In genomic region chr2:239394978-239395377, GRCh38 we compare ENCODE assay signal across 16 cellular contexts. TPM values are rescaled to one million over a fixed set of nuclear protein-coding genes. Genes with fewer than 3 reads are reported as not detected.
DNase-seq lines count a peak whose midpoint lies in the region; ATAC-seq and TF ChIP-seq lines count a peak whose summit lies in the region.
"Had no signal": no experiment of that assay in that cellular context is flagged by ENCODE, and none has a peak within 500 bp of the region (broad histone marks: within the 10 kb centered on the region; RNA-seq: fewer than 3 reads in every experiment).

No MANE protein-coding gene starts in this region.

- H3K36me3 ChIP-seq in BLaER1, result peaks cover 31% of the 10 kb centered on the region
- no peaks in the 10 kb centered on the region for H3K36me3 ChIP-seq in CD4-positive, CD25-positive, alpha-beta regulatory T cell (ENCODE audit: control insufficient read depth, insufficient read depth, low read length)
- H3K36me3 ChIP-seq in endodermal cell (ENCODE audit: control insufficient read depth, insufficient read depth, low read length), result peaks cover under 1% of the 10 kb centered on the region
- H3K36me3 ChIP-seq in rectal smooth muscle tissue (ENCODE audit: control insufficient read depth, insufficient read depth, low read length), result no peaks in the 10 kb centered on the region
- no peaks in the 10 kb centered on the region for H3K36me3 ChIP-seq in breast epithelium
- H3K36me3 ChIP-seq in GM23248 (ENCODE audit: low read depth), result no peaks in the 10 kb centered on the region
- H3K36me3 ChIP-seq: HAP-1, Peyer's patch had no signal

- H3K4me2 ChIP-seq in BLaER1, result 0 out of 2 replicates have a peak overlapping the region, but pooled peaks have one; percentile 19
- H3K4me2 ChIP-seq in GM23248 (ENCODE audit: unreplicated experiment), result no peak overlapping the region

- no peaks in the 10 kb centered on the region for H3K27me3 ChIP-seq in BLaER1
- no peaks in the 10 kb centered on the region for H3K27me3 ChIP-seq in CD4-positive, CD25-positive, alpha-beta regulatory T cell (ENCODE audit: control insufficient read depth, insufficient read depth, low read length)
- no peaks in the 10 kb centered on the region for H3K27me3 ChIP-seq in endodermal cell (ENCODE audit: control insufficient read depth, insufficient read depth, low read length, poor library complexity, severe bottlenecking)
- H3K27me3 ChIP-seq in rectal smooth muscle tissue (ENCODE audit: control insufficient read depth, insufficient read depth, low read length), result no peaks in the 10 kb centered on the region
- H3K27me3 ChIP-seq in breast epithelium, result no peaks in the 10 kb centered on the region
- H3K27me3 ChIP-seq in GM23248 (replicated peaks; ENCODE audit: insufficient read depth), result no peaks in the 10 kb centered on the region
- H3K27me3 ChIP-seq: Peyer's patch had no signal

- H3K79me2 ChIP-seq in GM23248 (ENCODE audit: insufficient read depth), result peaks cover 77% of the 10 kb centered on the region

- no peak overlapping the region; the same call in 1 of the 2 replicates for H3K27ac ChIP-seq in BLaER1
- no peak overlapping the region for H3K27ac ChIP-seq in CD4-positive, CD25-positive, alpha-beta regulatory T cell (ENCODE audit: insufficient read depth, low read length, poor library complexity, severe bottlenecking)
- H3K27ac ChIP-seq in endodermal cell (ENCODE audit: low read depth, low read length), result no peak overlapping the region
- H3K27ac ChIP-seq in rectal smooth muscle tissue (ENCODE audit: low read depth, low read length), result peak overlapping the region; percentile 60
- no peak overlapping the region for H3K27ac ChIP-seq in breast epithelium
- H3K27ac ChIP-seq in GM23248, result no peak overlapping the region
- H3K27ac ChIP-seq: Peyer's patch had no signal

- H3K9me3 ChIP-seq in BLaER1 (peaks cover 9% of the 10 kb centered on the region), endodermal cell (ENCODE audit: control insufficient read depth, low read length) (no peaks in the 10 kb centered on the region), breast epithelium (no peaks in the 10 kb centered on the region), GM23248 (ENCODE audit: low read depth) (no peaks in the 10 kb centered on the region)
- no peaks in the 10 kb centered on the region for H3K9me3 ChIP-seq in CD4-positive, CD25-positive, alpha-beta regulatory T cell (ENCODE audit: control insufficient read depth in 2 of 2, low read length in 2 of 2)
- H3K9me3 ChIP-seq: Caco-2, HAP-1, Peyer's patch had no signal

- H3K4me3 ChIP-seq in BLaER1 (no peak overlapping the region), endodermal cell (ENCODE audit: low read length) (no peak overlapping the region), rectal smooth muscle tissue (ENCODE audit: low read length) (no peak overlapping the region), breast epithelium (no peak overlapping the region), GM23248 (no peak overlapping the region)
- H3K4me3 ChIP-seq in CD4-positive, CD25-positive, alpha-beta regulatory T cell (ENCODE audit: low read depth, low read length), result no peak overlapping the region
- H3K4me3 ChIP-seq: HAP-1, Peyer's patch had no signal

- in situ Hi-C loops in GM23248 (cut with MboI), result no loop called here

- no peak for DNase-seq in CD4-positive, CD25-positive, alpha-beta regulatory T cell
- DNase-seq in endodermal cell (peak; percentile 17), breast epithelium (ENCODE audit: low spot score in 2 of 2) (no peak), GM23248 (no peak), NCI-H2107 (lab: John Stamatoyannopoulos, UW) (no peak)
- DNase-seq: C1 segment of cervical spinal cord, Caco-2, Kasumi-1, NCI-H187 treated with DMSO at 0.1 percent for 48 hours, NCI-H2171, NCI-H446 treated with DMSO at 0.1 percent for 48 hours, NCI-H82 had no signal

- no peak for TF ChIP-seq POLR2A in breast epithelium (IDR thresholded peaks at IDR 0.05)

- no peak for ATAC-seq in CD4-positive, CD25-positive, alpha-beta regulatory T cell (ENCODE audit: low read depth in 2 of 2)

- WGBS in endodermal cell (ENCODE audit: insufficient coverage in 1 of 2, insufficient read length in 1 of 2), 2 experiments, result 92 to 93% methylated on average over 1 of the region's 1 CpG
- WGBS in GM23248 (ENCODE audit: low coverage in 1 of 2, low lambda C conversion rate in 2 of 2, missing lambda C conversion rate in 2 of 2), 2 experiments, result 79 to 81% methylated on average over 1 of the region's 1 CpG

- no peaks in the 10 kb centered on the region for H3F3A ChIP-seq in GM23248 (ENCODE audit: insufficient read depth)

- H3K9me2 ChIP-seq in GM23248 (ENCODE audit: insufficient read depth), result no peaks in the 10 kb centered on the region

- H2AFZ ChIP-seq in GM23248, result no peak overlapping the region

- no peaks in the 10 kb centered on the region for H3K36me3 Mint-ChIP-seq in CD4-positive, CD25-positive, alpha-beta regulatory T cell
- H3K36me3 Mint-ChIP-seq in endodermal cell (ENCODE audit: low read depth), result peaks cover 4% of the 10 kb centered on the region

- H3K4me1 ChIP-seq in BLaER1, result peaks cover 54% of the 10 kb centered on the region
- peaks cover 12% of the 10 kb centered on the region for H3K4me1 ChIP-seq in CD4-positive, CD25-positive, alpha-beta regulatory T cell (ENCODE audit: control insufficient read depth, insufficient read depth, low read length, poor library complexity, severe bottlenecking)
- no peaks in the 10 kb centered on the region for H3K4me1 ChIP-seq in endodermal cell (ENCODE audit: control insufficient read depth, insufficient read depth, low read length)
- H3K4me1 ChIP-seq in rectal smooth muscle tissue (ENCODE audit: control insufficient read depth, insufficient read depth, low read length), result peaks cover 29% of the 10 kb centered on the region
- peaks cover 8 to 12% of the 10 kb centered on the region in 2 donors for H3K4me1 ChIP-seq in breast epithelium
- peaks cover 16% of the 10 kb centered on the region for H3K4me1 ChIP-seq in GM23248 (ENCODE audit: insufficient read depth)
- H3K4me1 ChIP-seq: Caco-2 had no signal

- intact Hi-C loops in breast epithelium (cut with DNase I; ENCODE audit: low total_unique reads), result no loop called here

- no peak overlapping the region for H3K4me3 Mint-ChIP-seq in CD4-positive, CD25-positive, alpha-beta regulatory T cell
- no peak overlapping the region for H3K4me3 Mint-ChIP-seq in endodermal cell

- peak overlapping the region; percentile 8 to 81 (median 11) for H3K27ac Mint-ChIP-seq in CD4-positive, CD25-positive, alpha-beta regulatory T cell
- no peak overlapping the region for H3K27ac Mint-ChIP-seq in endodermal cell

- H3K9me3 Mint-ChIP-seq in CD4-positive, CD25-positive, alpha-beta regulatory T cell, result no peaks in the 10 kb centered on the region
- H3K9me3 Mint-ChIP-seq in endodermal cell, result no peaks in the 10 kb centered on the region

- H3K9ac ChIP-seq in BLaER1 (no peak overlapping the region), endodermal cell (ENCODE audit: extremely low read depth, low read length, poor library complexity, severe bottlenecking) (no peak overlapping the region), rectal smooth muscle tissue (ENCODE audit: low read length) (no peak overlapping the region), GM23248 (no peak overlapping the region)

- H4K20me1 ChIP-seq in BLaER1, result peaks cover 94% of the 10 kb centered on the region
- no peaks in the 10 kb centered on the region for H4K20me1 ChIP-seq in GM23248 (ENCODE audit: insufficient read depth)

- no peaks in the 10 kb centered on the region for H3K27me3 Mint-ChIP-seq in CD4-positive, CD25-positive, alpha-beta regulatory T cell
- H3K27me3 Mint-ChIP-seq in endodermal cell (ENCODE audit: insufficient read depth), result no peaks in the 10 kb centered on the region

- TF ChIP-seq CTCF in endodermal cell (conservative IDR thresholded peaks at IDR 0.05) (no peak), breast epithelium (IDR thresholded peaks at IDR 0.05) (no peak)

- peaks cover 6 to 64% (median 21%) of the 10 kb centered on the region in 4 donors for H3K4me1 Mint-ChIP-seq in CD4-positive, CD25-positive, alpha-beta regulatory T cell
- H3K4me1 Mint-ChIP-seq in endodermal cell, result peaks cover 7% of the 10 kb centered on the region

RNA-seq across cellular contexts. Expression of gene HDAC4, which starts 5.8 kb away (rescaled TPM):
- 118 TPM for total RNA-seq in CD4-positive, CD25-positive, alpha-beta regulatory T cell
- 1 to 10 TPM; 6.5 to 9.0 (median 7.9) TPM for polyA plus RNA-seq in CD4-positive, CD25-positive, alpha-beta regulatory T cell
- total RNA-seq in endodermal cell (10 to 100 TPM; 45.7 to 51.2 TPM), breast epithelium (10 to 100 TPM; 20.3 to 36.0 (median 32.8) TPM)
- polyA plus RNA-seq in endodermal cell (2013, experiment 1 of 2), result 11.1 TPM
- polyA plus RNA-seq in endodermal cell (2013, experiment 2 of 2), result 13.9 TPM
- 5.3 and 6.3 TPM in 2 replicates for total RNA-seq in GM23248 (2014; rRNA removed; shearing (Covaris generic))
- polyA plus RNA-seq in GM23248 (2016; fragmentation: Nextera tagmentation; extraction: Ambion mirVana), result 2.1 and 2.6 TPM in 2 replicates
